ENCODE assay signal across 29 cellular contexts in the genomic region with DNA sequence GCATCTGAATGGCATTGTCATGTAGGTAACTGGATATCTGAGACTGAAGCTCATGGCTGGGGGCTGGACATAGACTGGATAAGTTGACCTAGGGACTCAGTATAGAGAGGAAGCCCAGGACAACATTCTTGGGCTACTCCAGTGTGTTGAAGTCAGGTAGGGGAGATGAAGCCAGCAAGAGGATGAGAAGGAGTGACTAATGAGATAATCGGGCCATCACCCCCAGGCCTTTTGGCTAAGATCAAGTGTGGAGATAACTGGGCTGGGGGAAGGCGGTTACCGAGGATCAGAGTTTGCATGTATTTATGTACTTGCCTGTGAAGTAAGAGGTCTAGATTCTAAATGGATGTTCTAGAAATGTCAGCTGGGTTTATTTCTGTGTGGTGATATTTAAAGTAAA.
"Had no signal": no experiment of that assay in that cellular context is flagged by ENCODE, and none has a peak within 500 bp of the region (broad histone marks: within the 10 kb centered on the region; RNA-seq: fewer than 3 reads in every experiment).

No MANE protein-coding gene starts in this region.

- H3K4me1 Mint-ChIP-seq: activated naive CD8-positive, alpha-beta T cell treated with anti-CD3 and anti-CD28 coated beads for 36 hours; activated T-helper 17 cell treated with anti-CD3 and anti-CD28 coated beads, Interleukin-2, amount 50 U/mL, for 72 hours had no signal

- H3K27me3 ChIP-seq: brain microvascular endothelial cell, MG63 had no signal

- H3K36me3 Mint-ChIP-seq: activated naive CD8-positive, alpha-beta T cell treated with anti-CD3 and anti-CD28 coated beads for 36 hours had no signal

- H2AFZ ChIP-seq: PC-9 had no signal

- H3K4me3 Mint-ChIP-seq: activated CD8-positive, alpha-beta T cell treated with anti-CD3 and anti-CD28 coated beads for 36 hours; activated naive CD8-positive, alpha-beta T cell treated with anti-CD3 and anti-CD28 coated beads for 36 hours; activated T-cell treated with anti-CD3 and anti-CD28 coated beads, Interleukin-2, amount 50 U/mL, for 72 hours; activated T-helper 17 cell treated with anti-CD3 and anti-CD28 coated beads, Interleukin-2, amount 50 U/mL, for 72 hours had no signal

- DNase-seq: activated CD4-positive, alpha-beta T cell treated with anti-CD3 and anti-CD28 coated beads for 1 hour; activated CD4-positive, alpha-beta T cell treated with anti-CD3 and anti-CD28 coated beads for 48 hours; activated CD4-positive, CD25-positive, alpha-beta regulatory T cell; activated CD8-positive, alpha-beta T cell treated with anti-CD3 and anti-CD28 coated beads for 36 hours; activated effector memory CD4-positive, alpha-beta T cell treated with anti-CD3 and anti-CD28 coated beads, Interleukin-2, amount 50 U/mL, for 16 hours; activated naive CD4-positive, alpha-beta T cell; activated naive CD4-positive, alpha-beta T cell treated with anti-CD3 and anti-CD28 coated beads, Interleukin-2, amount 50 U/mL, for 16 hours; activated naive CD8-positive, alpha-beta T cell treated with anti-CD3 and anti-CD28 coated beads for 36 hours; activated T-cell treated with anti-CD3 and anti-CD28 coated beads, Interleukin-2, amount 50 U/mL, for 1 hour; activated T-cell treated with anti-CD3 and anti-CD28 coated beads, Interleukin-2, amount 50 U/mL, for 72 hours; amniotic stem cell; aorta; brain microvascular endothelial cell; central memory CD4-positive, alpha-beta T cell; MG63; NCI-H1048; NCI-H1436 treated with DMSO at 0.1 percent for 48 hours; NCI-H1694 treated with DMSO at 0.1 percent for 48 hours; NCI-H2029; NCI-H345; NCI-H510A; NCI-H526; NCI-H748 treated with DMSO at 0.1 percent for 48 hours; NK-92 treated with Interleukin-12 subunit alpha and Interleukin-12 subunit beta, amount 100 ng/mL, for 24 hours; PC-9; Right ventricle myocardium superior; T1000; WERI-Rb-1 had no signal

- H3K27ac ChIP-seq: brain microvascular endothelial cell, PC-9, WERI-Rb-1 had no signal

- H3K4me3 ChIP-seq: MG63, PC-9 had no signal

- H3K9me3 Mint-ChIP-seq: activated T-helper 17 cell treated with anti-CD3 and anti-CD28 coated beads, Interleukin-2, amount 50 U/mL, for 72 hours had no signal

- H3K27ac Mint-ChIP-seq: activated CD8-positive, alpha-beta T cell treated with anti-CD3 and anti-CD28 coated beads for 36 hours; activated naive CD8-positive, alpha-beta T cell treated with anti-CD3 and anti-CD28 coated beads for 36 hours; activated T-cell treated with anti-CD3 and anti-CD28 coated beads, Interleukin-2, amount 50 U/mL, for 72 hours; activated T-helper 17 cell treated with anti-CD3 and anti-CD28 coated beads, Interleukin-2, amount 50 U/mL, for 72 hours had no signal

- H3K27me3 Mint-ChIP-seq: activated naive CD8-positive, alpha-beta T cell treated with anti-CD3 and anti-CD28 coated beads for 36 hours had no signal

- ATAC-seq: activated CD8-positive, alpha-beta T cell treated with anti-CD3 and anti-CD28 coated beads for 36 hours; activated T-cell treated with anti-CD3 and anti-CD28 coated beads, Interleukin-2, amount 50 U/mL, for 72 hours; activated T-helper 17 cell treated with anti-CD3 and anti-CD28 coated beads, Interleukin-2, amount 50 U/mL, for 72 hours had no signal

- H3K4me2 ChIP-seq: PC-9 had no signal

- H3K36me3 ChIP-seq: brain microvascular endothelial cell, MG63, WERI-Rb-1 had no signal
